23 cellular contexts compared by ENCODE assay signal in the genomic region with DNA sequence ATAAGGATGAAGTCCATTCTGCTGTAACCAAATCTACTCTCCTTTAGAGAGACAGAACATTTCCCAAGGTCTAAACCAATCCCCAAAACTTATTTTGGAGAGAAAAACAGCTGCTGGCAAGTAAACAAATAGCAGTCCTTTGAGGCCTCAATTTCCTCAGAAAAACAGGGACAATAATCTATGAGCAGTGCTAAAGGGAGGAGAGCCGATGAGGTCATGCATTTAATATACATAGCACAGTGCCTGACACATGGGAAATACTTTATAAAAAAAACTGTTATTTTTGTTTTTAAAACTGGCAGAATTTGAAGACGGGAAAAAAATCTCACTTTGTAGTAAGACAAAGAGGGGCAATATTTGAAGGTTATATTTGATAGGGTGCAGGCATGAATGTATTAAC.
"Had no signal": no experiment of that assay in that cellular context is flagged by ENCODE, and none has a peak within 500 bp of the region (broad histone marks: within the 10 kb centered on the region; RNA-seq: fewer than 3 reads in every experiment).

No MANE protein-coding gene starts in this region.

- ATAC-seq: activated CD4-positive, CD25-positive, alpha-beta regulatory T cell treated with anti-CD3 and anti-CD28 coated beads, Interleukin-2, amount 50 U/mL, for 24 hours; activated T-cell treated with anti-CD3 and anti-CD28 coated beads, Interleukin-2, amount 50 U/mL, for 72 hours; natural killer cell treated with Interleukin-12 subunit alpha and Interleukin-12 subunit beta and Interleukin-15 and Interleukin-18, amount 100 ng/mL, for 72 hours had no signal

- H3K4me3 Mint-ChIP-seq: activated CD4-positive, alpha-beta memory T cell treated with anti-CD3 and anti-CD28 coated beads, Interleukin-2, amount 10 ng/mL, durations not matched to agents 7 days and 5 days; activated CD4-positive, alpha-beta T cell treated with anti-CD3 and anti-CD28 coated beads, Interleukin-2, amount 10 ng/mL, durations not matched to agents 24 days and 14 days; activated naive CD4-positive, alpha-beta T cell treated with anti-CD3 and anti-CD28 coated beads, Interleukin-2, amount 10 ng/mL, durations not matched to agents 7 days and 5 days; activated T-cell treated with anti-CD3 and anti-CD28 coated beads, Interleukin-2, amount 50 U/mL, for 72 hours; dendritic cell treated with granulocyte-macrophage colony-stimulating factor and Interleukin-4, amounts not matched to agents 40 ng/mL and 50 ng/mL, for 4 days; natural killer cell treated with Interleukin-12 subunit alpha and Interleukin-12 subunit beta and Interleukin-15 and Interleukin-18, amount 100 ng/mL, for 72 hours; type B pancreatic cell had no signal

- H3K27ac Mint-ChIP-seq: activated CD4-positive, alpha-beta memory T cell treated with anti-CD3 and anti-CD28 coated beads, Interleukin-2, amount 10 ng/mL, durations not matched to agents 7 days and 5 days; activated CD4-positive, alpha-beta T cell treated with anti-CD3 and anti-CD28 coated beads, Interleukin-2, amount 10 ng/mL, durations not matched to agents 24 days and 14 days; activated naive CD4-positive, alpha-beta T cell treated with anti-CD3 and anti-CD28 coated beads, Interleukin-2, amount 10 ng/mL, durations not matched to agents 7 days and 5 days; activated T-cell treated with anti-CD3 and anti-CD28 coated beads, Interleukin-2, amount 50 U/mL, for 72 hours; dendritic cell treated with granulocyte-macrophage colony-stimulating factor and Interleukin-4, amounts not matched to agents 40 ng/mL and 50 ng/mL, for 4 days; natural killer cell treated with Interleukin-12 subunit alpha and Interleukin-12 subunit beta and Interleukin-15 and Interleukin-18, amount 100 ng/mL, for 72 hours; type B pancreatic cell had no signal

- H3K9me3 ChIP-seq: left ventricle myocardium inferior, spleen, thoracic aorta, vagina had no signal

- H3K36me3 ChIP-seq: cardiac muscle cell, left ventricle myocardium inferior, spleen, thoracic aorta, vagina had no signal

- H3K27me3 ChIP-seq: cardiac muscle cell, spleen, vagina had no signal

- DNase-seq: activated CD4-positive, alpha-beta memory T cell treated with anti-CD3 and anti-CD28 coated beads, Interleukin-2, amount 10 ng/mL, durations not matched to agents 7 days and 5 days; activated CD4-positive, alpha-beta T cell treated with anti-CD3 and anti-CD28 coated beads, Interleukin-2, amount 10 ng/mL, durations not matched to agents 24 days and 14 days; activated effector memory CD4-positive, alpha-beta T cell treated with anti-CD3 and anti-CD28 coated beads, Interleukin-2, amount 50 U/mL, for 16 hours; activated naive CD4-positive, alpha-beta T cell treated with anti-CD3 and anti-CD28 coated beads, Interleukin-2, amount 10 ng/mL, durations not matched to agents 7 days and 5 days; activated T-cell treated with anti-CD3 and anti-CD28 coated beads, Interleukin-2, amount 50 U/mL, for 72 hours; effector CD4-positive, alpha-beta T cell; foreskin melanocyte; kidney; left ventricle myocardium inferior; mammary epithelial cell; midbrain; posterior cingulate gyrus; spleen; stimulated activated CD4-positive, alpha-beta T cell treated with anti-CD3 and anti-CD28 coated beads, Interleukin-4, amount 100 ng/mL, for 24 hours; stimulated activated naive CD4-positive, alpha-beta T cell treated with Interleukin-2 at 50 U/mL for 16 hours had no signal

- H3K4me1 Mint-ChIP-seq: activated naive CD4-positive, alpha-beta T cell treated with anti-CD3 and anti-CD28 coated beads, Interleukin-2, amount 10 ng/mL, durations not matched to agents 7 days and 5 days had no signal

- H3K27ac ChIP-seq: cardiac muscle cell, left ventricle myocardium inferior, spleen, thoracic aorta, vagina, VCaP had no signal

- H3K9me3 Mint-ChIP-seq: activated CD4-positive, alpha-beta memory T cell treated with anti-CD3 and anti-CD28 coated beads, Interleukin-2, amount 10 ng/mL, durations not matched to agents 7 days and 5 days; activated CD4-positive, alpha-beta T cell treated with anti-CD3 and anti-CD28 coated beads, Interleukin-2, amount 10 ng/mL, durations not matched to agents 24 days and 14 days; activated naive CD4-positive, alpha-beta T cell treated with anti-CD3 and anti-CD28 coated beads, Interleukin-2, amount 10 ng/mL, durations not matched to agents 7 days and 5 days; activated T-cell treated with anti-CD3 and anti-CD28 coated beads, Interleukin-2, amount 50 U/mL, for 72 hours; dendritic cell treated with granulocyte-macrophage colony-stimulating factor and Interleukin-4, amounts not matched to agents 40 ng/mL and 50 ng/mL, for 4 days; natural killer cell treated with Interleukin-12 subunit alpha and Interleukin-12 subunit beta and Interleukin-15 and Interleukin-18, amount 100 ng/mL, for 72 hours; type B pancreatic cell had no signal

- H3K4me3 ChIP-seq: cardiac muscle cell, left ventricle myocardium inferior, spleen, thoracic aorta, vagina had no signal

- H3K36me3 Mint-ChIP-seq: activated naive CD4-positive, alpha-beta T cell treated with anti-CD3 and anti-CD28 coated beads, Interleukin-2, amount 10 ng/mL, durations not matched to agents 7 days and 5 days; natural killer cell treated with Interleukin-12 subunit alpha and Interleukin-12 subunit beta and Interleukin-15 and Interleukin-18, amount 100 ng/mL, for 72 hours; type B pancreatic cell had no signal

- H3K27me3 Mint-ChIP-seq: activated naive CD4-positive, alpha-beta T cell treated with anti-CD3 and anti-CD28 coated beads, Interleukin-2, amount 10 ng/mL, durations not matched to agents 7 days and 5 days; dendritic cell treated with granulocyte-macrophage colony-stimulating factor and Interleukin-4, amounts not matched to agents 40 ng/mL and 50 ng/mL, for 4 days had no signal

- H3K4me1 ChIP-seq: vagina had no signal
